Comparison of ENCODE assay signal across 1 cellular context in the genomic region with DNA sequence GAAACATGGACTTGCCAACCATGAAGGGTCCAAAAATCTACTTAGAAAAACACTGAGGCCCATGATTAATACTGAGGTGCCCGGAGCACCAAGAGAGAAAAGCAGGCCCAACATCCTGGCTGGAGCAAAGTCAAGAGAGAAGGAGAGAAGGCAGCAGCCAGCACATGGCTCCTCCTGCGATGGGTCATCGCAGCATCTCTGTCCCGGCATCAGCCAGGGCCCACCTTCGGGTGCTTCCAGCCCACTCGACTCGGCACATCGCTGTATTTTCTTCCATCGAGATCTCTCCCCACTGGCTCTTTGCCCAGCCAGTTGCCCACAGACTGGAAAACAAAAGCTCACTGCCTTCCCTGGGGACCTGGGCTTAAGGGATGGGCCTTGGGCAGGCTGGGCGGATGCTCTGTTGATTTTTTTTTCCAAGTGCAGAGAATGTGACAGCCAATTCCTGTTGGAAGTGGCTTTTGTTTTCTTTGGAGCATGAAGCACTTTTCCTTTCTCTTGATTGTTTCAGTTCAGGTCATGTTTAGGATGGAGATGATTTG.
TF ChIP-seq lines count a peak whose summit lies in the region.

No MANE protein-coding gene starts in this region.

TF ChIP-seq in WTC11, 78 proteins besides CTCF, POLR2A, EP300 and RAD21 (continued from another document):
- TF ChIP-seq, protein P1, sequence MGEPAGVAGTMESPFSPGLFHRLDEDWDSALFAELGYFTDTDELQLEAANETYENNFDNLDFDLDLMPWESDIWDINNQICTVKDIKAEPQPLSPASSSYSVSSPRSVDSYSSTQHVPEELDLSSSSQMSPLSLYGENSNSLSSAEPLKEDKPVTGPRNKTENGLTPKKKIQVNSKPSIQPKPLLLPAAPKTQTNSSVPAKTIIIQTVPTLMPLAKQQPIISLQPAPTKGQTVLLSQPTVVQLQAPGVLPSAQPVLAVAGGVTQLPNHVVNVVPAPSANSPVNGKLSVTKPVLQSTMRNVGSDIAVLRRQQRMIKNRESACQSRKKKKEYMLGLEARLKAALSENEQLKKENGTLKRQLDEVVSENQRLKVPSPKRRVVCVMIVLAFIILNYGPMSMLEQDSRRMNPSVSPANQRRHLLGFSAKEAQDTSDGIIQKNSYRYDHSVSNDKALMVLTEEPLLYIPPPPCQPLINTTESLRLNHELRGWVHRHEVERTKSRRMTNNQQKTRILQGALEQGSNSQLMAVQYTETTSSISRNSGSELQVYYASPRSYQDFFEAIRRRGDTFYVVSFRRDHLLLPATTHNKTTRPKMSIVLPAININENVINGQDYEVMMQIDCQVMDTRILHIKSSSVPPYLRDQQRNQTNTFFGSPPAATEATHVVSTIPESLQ (CRISPR knock-in tag; IDR thresholded peaks at IDR 0.05): no peak
- TF ChIP-seq, protein P2, sequence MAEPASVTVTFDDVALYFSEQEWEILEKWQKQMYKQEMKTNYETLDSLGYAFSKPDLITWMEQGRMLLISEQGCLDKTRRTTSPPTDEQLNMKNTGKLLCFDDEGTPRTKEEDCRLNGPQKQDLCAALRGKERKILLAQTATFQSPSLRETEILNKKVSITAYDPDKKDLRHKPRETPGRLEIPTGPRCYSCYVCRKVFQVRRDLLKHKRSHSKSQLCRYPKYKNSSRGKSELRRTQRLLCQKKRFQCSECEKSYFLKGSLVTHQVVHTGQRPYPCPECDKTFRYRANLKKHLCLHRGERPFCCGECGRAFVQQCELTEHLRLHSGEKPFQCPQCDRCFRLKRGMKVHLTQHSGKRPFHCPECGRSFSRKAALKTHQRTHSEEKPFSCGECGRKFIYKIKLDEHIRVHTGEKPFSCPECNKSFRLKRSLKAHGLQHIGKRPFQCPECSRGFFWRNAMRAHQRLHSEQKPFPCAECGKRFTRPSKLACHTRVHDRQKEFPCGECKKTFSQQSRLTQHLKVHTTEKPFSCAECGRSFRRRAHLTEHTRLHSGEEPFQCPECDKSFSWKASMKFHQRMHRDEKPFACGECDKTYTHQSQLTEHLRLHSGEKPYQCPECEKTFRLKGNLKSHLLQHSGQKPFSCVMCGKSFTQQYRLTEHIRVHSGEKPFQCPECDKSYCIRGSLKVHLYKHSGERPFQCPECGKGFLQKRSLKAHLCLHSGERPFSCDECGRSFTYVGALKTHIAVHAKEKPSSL (CRISPR knock-in tag; conservative IDR thresholded peaks at IDR 0.05): no peak
- TF ChIP-seq MXD4 (CRISPR knock-in tag; IDR thresholded peaks at IDR 0.05; ENCODE audit: borderline replicate concordance): no peak
- TF ChIP-seq, protein P3, sequence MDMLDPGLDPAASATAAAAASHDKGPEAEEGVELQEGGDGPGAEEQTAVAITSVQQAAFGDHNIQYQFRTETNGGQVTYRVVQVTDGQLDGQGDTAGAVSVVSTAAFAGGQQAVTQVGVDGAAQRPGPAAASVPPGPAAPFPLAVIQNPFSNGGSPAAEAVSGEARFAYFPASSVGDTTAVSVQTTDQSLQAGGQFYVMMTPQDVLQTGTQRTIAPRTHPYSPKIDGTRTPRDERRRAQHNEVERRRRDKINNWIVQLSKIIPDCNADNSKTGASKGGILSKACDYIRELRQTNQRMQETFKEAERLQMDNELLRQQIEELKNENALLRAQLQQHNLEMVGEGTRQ (CRISPR knock-in tag; IDR thresholded peaks at IDR 0.05): no peak
